Comparison of ENCODE assay signal across 7 cellular contexts in the genomic region with DNA sequence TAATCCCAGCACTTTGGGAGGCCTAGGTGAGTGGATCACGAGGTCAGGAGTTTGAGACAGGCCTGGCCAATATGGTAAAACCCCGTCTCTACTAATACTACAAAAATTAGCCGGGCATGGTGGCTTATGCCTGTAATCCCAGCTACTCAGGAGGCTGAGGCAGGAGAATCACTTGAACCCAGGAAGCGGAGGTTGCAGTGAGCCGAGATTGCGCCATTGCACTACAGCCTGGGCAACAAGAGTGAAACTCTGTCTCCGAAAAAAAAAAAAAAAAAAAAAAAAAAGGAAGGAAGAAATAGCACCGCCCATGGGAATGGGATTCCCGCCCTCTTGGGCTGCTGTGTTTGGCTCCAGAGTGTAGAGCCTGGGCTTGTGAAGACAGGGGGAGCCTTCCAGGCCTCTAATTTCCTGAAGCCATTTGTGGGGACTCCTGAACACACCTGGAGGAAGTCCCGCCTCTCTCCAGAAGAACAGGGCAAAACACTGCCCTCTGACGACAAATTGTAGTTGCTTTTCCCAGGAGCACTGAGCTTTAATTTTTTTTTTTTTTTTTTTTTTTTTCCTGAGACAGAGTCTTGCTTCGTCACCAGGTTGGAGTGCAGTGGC. TPM values are rescaled to one million over a fixed set of nuclear protein-coding genes. Genes with fewer than 3 reads are reported as not detected.
DNase-seq lines count a peak whose midpoint lies in the region; ATAC-seq and TF ChIP-seq lines count a peak whose summit lies in the region.
"Not testable (repeated sequence)": the region's sequence is repeated elsewhere in the genome, so short reads cannot be mapped to it uniquely, and the experiment has no call there.

No MANE protein-coding gene starts in this region.

- not testable (repeated sequence) for H3K4me3 Mint-ChIP-seq in HFFc6, WTC11

- H3K9me3 ChIP-seq in Panc1 (ENCODE audit: control insufficient read depth, insufficient read depth, low read depth, low read length); left lung: not testable (repeated sequence)

- not testable (repeated sequence) for H3K27me3 Mint-ChIP-seq in HFFc6 (ENCODE audit: insufficient read depth)
- peaks cover 22% of the 10 kb centered on the region for H3K27me3 Mint-ChIP-seq in WTC11 (ENCODE audit: low read depth)

- not testable (repeated sequence) for H3K36me3 ChIP-seq in Panc1 (ENCODE audit: control insufficient read depth, insufficient read depth, low read length); left lung

- not testable (repeated sequence) for H3K27ac ChIP-seq in Panc1 (ENCODE audit: low read length); left lung

- ATAC-seq in Panc1: 0 out of 2 replicates have a peak, but pooled peaks have one; percentile 39
- peak; percentile 99 for ATAC-seq in WTC11
- ATAC-seq in left lung: peak; percentile 39

- H3K4me1 Mint-ChIP-seq in HFFc6 (ENCODE audit: low read depth); WTC11: not testable (repeated sequence)

- not testable (repeated sequence) for H3K9me3 Mint-ChIP-seq in HFFc6
- peaks cover 13% of the 10 kb centered on the region for H3K9me3 Mint-ChIP-seq in WTC11

- not testable (repeated sequence) for BruUV-seq in Panc1 (replicated peaks; lab: Mats Ljungman, UMichigan)

- TF ChIP-seq CTCF in HFFc6 (IDR thresholded peaks at IDR 0.05): peak; percentile 48
- not testable (repeated sequence) for TF ChIP-seq CTCF in Panc1 (IDR thresholded peaks at IDR 0.05); WTC11 (IDR thresholded peaks at IDR 0.05); left lung (IDR thresholded peaks at IDR 0.05)
- TF ChIP-seq CTCF in fibroblast of the aortic adventitia (IDR thresholded peaks at IDR 0.05; ENCODE audit: insufficient read depth, low read length): peak; percentile 9

- in situ Hi-C loops in Panc1 (cut with HindIII; ENCODE audit: low pct_unique_long_range_greater_than_20kb, low sequenced_read_pairs): not testable (repeated sequence)

- not testable (repeated sequence) for H3K4me1 ChIP-seq in Panc1 (ENCODE audit: control insufficient read depth, insufficient read depth, low read length); left lung

- not testable (repeated sequence) for H3K36me3 Mint-ChIP-seq in HFFc6 (ENCODE audit: low read depth); WTC11

- not testable (repeated sequence) for H3K4me3 ChIP-seq in Panc1 (ENCODE audit: low read depth in 2 of 2, low read length in 2 of 2); fibroblast of the aortic adventitia (ENCODE audit: low read depth, low read length); left lung

- H3K27ac Mint-ChIP-seq in HFFc6, WTC11: not testable (repeated sequence)

- DNase-seq in DMS 273 (lab: John Stamatoyannopoulos, UW; ENCODE audit: unreplicated experiment) (peak; percentile 51), NCI-H2171 (lab: John Stamatoyannopoulos, UW) (peak; percentile 90), WTC11 (ENCODE audit: low spot score) (peak; percentile 63), left lung (peak in 1 of 2 donors; percentile 16)
- not testable (repeated sequence) for DNase-seq in HFFc6; Panc1 (ENCODE audit: low read depth, low spot score); fibroblast of the aortic adventitia (ENCODE audit: low read depth)

- CTCF ChIA-PET in Panc1 (lab: Charles Lee) (interaction anchor here (0.6 to 1.2 kb wide), 3 partner anchors 105 to 290 kb away, joined by 4 to 6 read pairs (median 4); no protein-coding TSS in a partner anchor), WTC11 (lab: Charles Lee) (interaction anchor here (0.6 to 3.5 kb wide), 25 partner anchors 14 to 804 kb away, joined by 3 to 48 read pairs (median 4); a partner anchor contains a TSS)

- POLR2A ChIA-PET in Panc1 (lab: Charles Lee): interaction anchor here (0.6 kb wide), 2 partner anchors 328 to 890 kb away, joined by 3 to 6 read pairs; no protein-coding TSS in a partner anchor
- POLR2A ChIA-PET in WTC11 (lab: Charles Lee): interaction anchor here (0.6 to 1.0 kb wide), 5 partner anchors 207 to 1876 kb away, joined by 3 to 11 read pairs (median 5); a partner anchor contains a TSS

- intact Hi-C loops in Panc1 (cut with micrococcal nuclease; ENCODE audit: unreplicated experiment): loop anchor here (5.0 to 10.0 kb wide), 2 partner anchors 114 to 364 kb away; no protein-coding TSS in a partner anchor
- intact Hi-C loops in left lung (cut with DNase I): loop anchor here in 1 of 2 donors (10.0 kb wide), 2 partner anchors 94 to 294 kb away; no protein-coding TSS in a partner anchor

- H3K27me3 ChIP-seq in Panc1 (ENCODE audit: control insufficient read depth, insufficient read depth, low read length): not testable (repeated sequence)
- peaks cover 0 to 43% of the 10 kb centered on the region in 2 donors for H3K27me3 ChIP-seq in left lung

RNA-seq across cellular contexts. Expression of a gene that starts 42.7 kb away (rescaled TPM):
- total RNA-seq in HFFc6 (2021; fragmentation: NEBNext Ultra II Directional; extraction: Animal tissue kit (Norgen Biotek cat#: 25700)): 1 to 10 TPM; 7.0 to 8.2 (median 8.0) TPM
- total RNA-seq in Panc1 (2021; ENCODE audit: unreplicated experiment) (14.8 TPM), WTC11 (2021) (13.5 to 14.5 TPM (median 14.2 TPM) in 3 replicates), fibroblast of the aortic adventitia (ENCODE audit: low replicate concordance) (9.1 and 10.2 TPM in 2 replicates), left lung (10 to 100 TPM in 1 of 2 donors, 1 to 10 TPM in 1; 9.7 to 11.0 TPM)
- 5.2 TPM for polyA plus RNA-seq in Panc1 (2012; ENCODE audit: insufficient read length)

Comparison
In these comparisons a context has a peak if more than half of its experiments do, and no peak if none do; other contexts are left out.
1. ATAC-seq: peak in every context shown above with its lines; median percentile 99 in WTC11; 39 in Panc1; 39 in left lung.